ENCODE assay signal across 8 cellular contexts in the genomic region with DNA sequence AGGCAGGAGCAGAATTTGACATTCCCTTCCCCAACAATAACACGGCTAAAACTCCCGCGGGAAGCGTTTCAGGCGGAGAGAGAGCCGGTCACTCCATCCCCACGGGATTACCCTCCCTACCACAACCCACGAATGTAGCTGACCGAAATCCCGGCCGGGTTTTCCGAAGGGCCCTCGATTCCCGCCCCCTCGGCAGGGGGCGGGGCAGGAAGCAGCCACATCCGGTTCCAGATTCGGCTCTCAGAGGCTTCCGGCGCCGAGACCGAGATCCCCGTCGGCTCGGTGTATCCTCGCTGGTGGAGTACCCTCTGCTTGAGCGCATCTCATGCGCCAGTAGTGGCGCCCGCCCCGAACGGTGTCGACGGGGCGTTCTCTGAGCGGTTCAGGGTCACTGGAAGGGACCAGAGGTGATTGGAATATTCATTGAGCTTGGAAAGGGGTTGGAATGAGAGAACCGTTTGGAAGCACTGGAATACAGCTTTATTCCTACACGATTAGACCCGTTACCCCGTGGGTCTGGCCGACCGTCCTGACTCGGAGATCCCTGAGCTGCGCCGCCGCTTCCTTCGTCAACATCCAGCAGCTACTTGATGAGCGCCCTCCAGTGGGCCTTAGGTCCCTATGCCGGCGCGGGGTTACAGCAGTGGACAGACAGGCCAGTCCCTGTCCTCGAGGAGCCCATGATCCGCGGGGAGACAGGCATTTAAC. TPM values are rescaled to one million over a fixed set of nuclear protein-coding genes. Genes with fewer than 3 reads are reported as not detected.
DNase-seq lines count a peak whose midpoint lies in the region; ATAC-seq and FAIRE-seq lines count a peak whose summit lies in the region.

No MANE protein-coding gene starts in this region.

- POLR2A ChIA-PET in naive thymus-derived CD4-positive, alpha-beta T cell (lab: Charles Lee), result interaction anchor here (0.6 to 4.6 kb wide), 16 partner anchors 8 to 1647 kb away, joined by 3 to 70 read pairs (median 8); partner anchors contain the start of genes B3GALT4, HSD17B8, PFDN6 and RING1

- CTCF ChIA-PET in naive thymus-derived CD4-positive, alpha-beta T cell (lab: Charles Lee), result interaction anchor here (0.7 to 2.7 kb wide), 11 partner anchors 10 to 401 kb away, joined by 3 to 20 read pairs (median 5); partner anchors contain the start of genes PFDN6, RPS18, VPS52 and WDR46

- peaks cover 25% of the 10 kb centered on the region for H3K36me3 Mint-ChIP-seq in activated T-helper 1 cell treated with anti-CD3 and anti-CD28 coated beads, Interleukin-12 subunit alpha, Interleukin-12 subunit beta, Interleukin-2, Interleukin-4 antibody, amounts not matched to agents 30 ng/mL and 10 ng/mL and 1 ng/mL, durations not matched to agents 14 hours and 24 hours and 36 hours (ENCODE audit: low read depth)
- H3K36me3 Mint-ChIP-seq in naive thymus-derived CD4-positive, alpha-beta T cell, result peaks cover 4 to 24% (median 7%) of the 10 kb centered on the region in 5 donors
- peaks cover 46% of the 10 kb centered on the region for H3K36me3 Mint-ChIP-seq in stimulated activated memory B cell treated with anti-CD40 and anti-IgM and Interleukin-4, amounts not matched to agents 10 μg/mL and 1 μg/mL and 100 μg/mL, for 72 hours

- no peaks in the 10 kb centered on the region for H3K9me3 Mint-ChIP-seq in activated T-helper 1 cell treated with anti-CD3 and anti-CD28 coated beads, Interleukin-12 subunit alpha, Interleukin-12 subunit beta, Interleukin-2, Interleukin-4 antibody, amounts not matched to agents 30 ng/mL and 10 ng/mL and 1 ng/mL, durations not matched to agents 14 hours and 24 hours and 36 hours
- H3K9me3 Mint-ChIP-seq in naive thymus-derived CD4-positive, alpha-beta T cell, result peaks cover 0 to 7% (median 0%) of the 10 kb centered on the region in 11 donors
- no peaks in the 10 kb centered on the region for H3K9me3 Mint-ChIP-seq in stimulated activated memory B cell treated with anti-CD40 and anti-IgM and Interleukin-4, amounts not matched to agents 10 μg/mL and 1 μg/mL and 100 μg/mL, for 72 hours

- DNase-seq in EL, result peak; percentile 95
- DNase-seq in GOT3 (lab: John Stamatoyannopoulos, UW), result peak; percentile 82
- DNase-seq in LHCN-M2 (ENCODE audit: low read depth), result peak; percentile 92
- DNase-seq in RCC 7860 (ENCODE audit: low spot score), result peak; percentile 84
- peak; percentile 92 for DNase-seq in activated T-helper 1 cell treated with anti-CD3 and anti-CD28 coated beads, Interleukin-12 subunit alpha, Interleukin-12 subunit beta, Interleukin-2, Interleukin-4 antibody, amounts not matched to agents 30 ng/mL and 10 ng/mL and 1 ng/mL, durations not matched to agents 14 hours and 24 hours and 36 hours (ENCODE audit: low spot score)
- peak; percentile 91 for DNase-seq in fibroblast of gingiva (ENCODE audit: low read depth)
- DNase-seq in naive thymus-derived CD4-positive, alpha-beta T cell, result peak; percentile 89 to 96 (median 93)

- H3K4me3 ChIP-seq in naive thymus-derived CD4-positive, alpha-beta T cell (ENCODE audit: low read length), result peak overlapping the region; percentile 78

- intact Hi-C loops in activated T-helper 1 cell treated with anti-CD3 and anti-CD28 coated beads, Interleukin-12 subunit alpha, Interleukin-12 subunit beta, Interleukin-2, Interleukin-4 antibody, amounts not matched to agents 30 ng/mL and 10 ng/mL and 1 ng/mL, durations not matched to agents 14 hours and 24 hours and 36 hours (cut with micrococcal nuclease), result loop anchor here (1.0 kb wide), 8 partner anchors 10 to 99 kb away; partner anchors contain the start of genes B3GALT4, KIFC1, PFDN6 and RXRB
- intact Hi-C loops in naive thymus-derived CD4-positive, alpha-beta T cell (cut with micrococcal nuclease), result loop anchor here (1.0 to 5.0 kb wide), 13 partner anchors 10 to 327 kb away; partner anchors contain the start of genes B3GALT4 (in 2 of the 2), KIFC1 (in 2 of the 2), PFDN6 (in 2 of the 2) and VPS52 (in 2 of the 2)

- peak; percentile 88 for ATAC-seq in naive thymus-derived CD4-positive, alpha-beta T cell
- peak; percentile 87 for ATAC-seq in stimulated activated memory B cell treated with anti-CD40 and anti-IgM and Interleukin-4, amounts not matched to agents 10 μg/mL and 1 μg/mL and 100 μg/mL, for 72 hours

- no peaks in the 10 kb centered on the region for H3K9me3 ChIP-seq in naive thymus-derived CD4-positive, alpha-beta T cell (ENCODE audit: control insufficient read depth in 2 of 3, low read length in 3 of 3)

- peak overlapping the region; percentile 95 for H3K4me3 Mint-ChIP-seq in activated T-helper 1 cell treated with anti-CD3 and anti-CD28 coated beads, Interleukin-12 subunit alpha, Interleukin-12 subunit beta, Interleukin-2, Interleukin-4 antibody, amounts not matched to agents 30 ng/mL and 10 ng/mL and 1 ng/mL, durations not matched to agents 14 hours and 24 hours and 36 hours
- peak overlapping the region; percentile 95 to 100 (median 99) for H3K4me3 Mint-ChIP-seq in naive thymus-derived CD4-positive, alpha-beta T cell
- peak overlapping the region; percentile 99 for H3K4me3 Mint-ChIP-seq in stimulated activated memory B cell treated with anti-CD40 and anti-IgM and Interleukin-4, amounts not matched to agents 10 μg/mL and 1 μg/mL and 100 μg/mL, for 72 hours

- peaks cover 38% of the 10 kb centered on the region for H3K4me1 Mint-ChIP-seq in activated T-helper 1 cell treated with anti-CD3 and anti-CD28 coated beads, Interleukin-12 subunit alpha, Interleukin-12 subunit beta, Interleukin-2, Interleukin-4 antibody, amounts not matched to agents 30 ng/mL and 10 ng/mL and 1 ng/mL, durations not matched to agents 14 hours and 24 hours and 36 hours (ENCODE audit: low read depth)
- peaks cover 25 to 48% (median 38%) of the 10 kb centered on the region in 7 donors for H3K4me1 Mint-ChIP-seq in naive thymus-derived CD4-positive, alpha-beta T cell
- peaks cover 62% of the 10 kb centered on the region for H3K4me1 Mint-ChIP-seq in stimulated activated memory B cell treated with anti-CD40 and anti-IgM and Interleukin-4, amounts not matched to agents 10 μg/mL and 1 μg/mL and 100 μg/mL, for 72 hours

- peaks cover 6 to 53% (median 10%) of the 10 kb centered on the region in 3 experiments for H3K36me3 ChIP-seq in naive thymus-derived CD4-positive, alpha-beta T cell (ENCODE audit: control insufficient read depth in 2 of 3, insufficient read depth in 3 of 3, low read length in 3 of 3)

- peaks cover 5 to 10% of the 10 kb centered on the region in 2 donors for H3K4me1 ChIP-seq in naive thymus-derived CD4-positive, alpha-beta T cell (ENCODE audit: control insufficient read depth in 2 of 2, insufficient read depth in 2 of 2, low read length in 2 of 2)

- FAIRE-seq in RCC 7860 (lab: Jason Lieb, UNC), result no peak

- H3K27me3 ChIP-seq in naive thymus-derived CD4-positive, alpha-beta T cell (ENCODE audit: control insufficient read depth in 2 of 2, insufficient read depth in 2 of 2, low read length in 2 of 2), result no peaks in the 10 kb centered on the region

- peak overlapping the region; percentile 99 for H3K27ac Mint-ChIP-seq in activated T-helper 1 cell treated with anti-CD3 and anti-CD28 coated beads, Interleukin-12 subunit alpha, Interleukin-12 subunit beta, Interleukin-2, Interleukin-4 antibody, amounts not matched to agents 30 ng/mL and 10 ng/mL and 1 ng/mL, durations not matched to agents 14 hours and 24 hours and 36 hours
- peak overlapping the region; percentile 95 to 100 (median 99) for H3K27ac Mint-ChIP-seq in naive thymus-derived CD4-positive, alpha-beta T cell
- H3K27ac Mint-ChIP-seq in stimulated activated memory B cell treated with anti-CD40 and anti-IgM and Interleukin-4, amounts not matched to agents 10 μg/mL and 1 μg/mL and 100 μg/mL, for 72 hours, result peak overlapping the region; percentile 94

- peak overlapping the region; percentile 92 for H3K27ac ChIP-seq in naive thymus-derived CD4-positive, alpha-beta T cell (ENCODE audit: low read depth, low read length)

- H3K27me3 Mint-ChIP-seq in activated T-helper 1 cell treated with anti-CD3 and anti-CD28 coated beads, Interleukin-12 subunit alpha, Interleukin-12 subunit beta, Interleukin-2, Interleukin-4 antibody, amounts not matched to agents 30 ng/mL and 10 ng/mL and 1 ng/mL, durations not matched to agents 14 hours and 24 hours and 36 hours (ENCODE audit: insufficient read depth), result no peaks in the 10 kb centered on the region
- H3K27me3 Mint-ChIP-seq in naive thymus-derived CD4-positive, alpha-beta T cell, result peaks cover 0 to 3% (median 0%) of the 10 kb centered on the region in 5 donors
- H3K27me3 Mint-ChIP-seq in stimulated activated memory B cell treated with anti-CD40 and anti-IgM and Interleukin-4, amounts not matched to agents 10 μg/mL and 1 μg/mL and 100 μg/mL, for 72 hours, result no peaks in the 10 kb centered on the region

RNA-seq across cellular contexts. Expression of gene RGL2, which starts 0.6 kb away (rescaled TPM):
- total RNA-seq in LHCN-M2 (2014; rRNA removed), result 20.6 and 24.4 TPM in 2 replicates
- 20.3 TPM for polyA plus RNA-seq in LHCN-M2 (2012)
- 27.6 and 28.0 TPM in 2 replicates for total RNA-seq in activated T-helper 1 cell treated with anti-CD3 and anti-CD28 coated beads, Interleukin-12 subunit alpha, Interleukin-12 subunit beta, Interleukin-2, Interleukin-4 antibody, amounts not matched to agents 30 ng/mL and 10 ng/mL and 1 ng/mL, durations not matched to agents 14 hours and 24 hours and 36 hours
- total RNA-seq in naive thymus-derived CD4-positive, alpha-beta T cell, result 10 to 100 TPM; 45.7 to 76.8 (median 67.4) TPM
- 10 to 100 TPM in 1 of 2 donors, 1 to 10 TPM in 1; 4.1 to 11.5 TPM for polyA plus RNA-seq in naive thymus-derived CD4-positive, alpha-beta T cell

RNA-seq across cellular contexts. Expression of gene PFDN6, which starts 10.0 kb away (rescaled TPM):
- 67.6 and 82.1 TPM in 2 replicates for total RNA-seq in LHCN-M2 (2014; rRNA removed)
- polyA plus RNA-seq in LHCN-M2 (2012), result 119 TPM
- total RNA-seq in activated T-helper 1 cell treated with anti-CD3 and anti-CD28 coated beads, Interleukin-12 subunit alpha, Interleukin-12 subunit beta, Interleukin-2, Interleukin-4 antibody, amounts not matched to agents 30 ng/mL and 10 ng/mL and 1 ng/mL, durations not matched to agents 14 hours and 24 hours and 36 hours, result 122 and 126 TPM in 2 replicates
- 10 to 100 TPM; 14.6 to 73.2 (median 35.5) TPM for total RNA-seq in naive thymus-derived CD4-positive, alpha-beta T cell
- 10 to 100 TPM; 26.5 to 36.3 TPM for polyA plus RNA-seq in naive thymus-derived CD4-positive, alpha-beta T cell

RNA-seq across cellular contexts. Expression of gene WDR46, which starts 10.4 kb away (rescaled TPM):
- 83.7 and 98.3 TPM in 2 replicates for total RNA-seq in LHCN-M2 (2014; rRNA removed)
- 58.3 TPM for polyA plus RNA-seq in LHCN-M2 (2012)
- total RNA-seq in activated T-helper 1 cell treated with anti-CD3 and anti-CD28 coated beads, Interleukin-12 subunit alpha, Interleukin-12 subunit beta, Interleukin-2, Interleukin-4 antibody, amounts not matched to agents 30 ng/mL and 10 ng/mL and 1 ng/mL, durations not matched to agents 14 hours and 24 hours and 36 hours, result 113 and 123 TPM in 2 replicates
- total RNA-seq in naive thymus-derived CD4-positive, alpha-beta T cell, result 10 to 100 TPM; 25.3 to 62.7 (median 52.7) TPM
- 10 to 100 TPM; 55.2 to 82.9 TPM for polyA plus RNA-seq in naive thymus-derived CD4-positive, alpha-beta T cell

RNA-seq across cellular contexts. Expression of gene TAPBP, which starts 14.5 kb away (rescaled TPM):
- total RNA-seq in LHCN-M2 (2014; rRNA removed), result 44.9 and 57.9 TPM in 2 replicates
- 44.5 TPM for polyA plus RNA-seq in LHCN-M2 (2012)
- total RNA-seq in activated T-helper 1 cell treated with anti-CD3 and anti-CD28 coated beads, Interleukin-12 subunit alpha, Interleukin-12 subunit beta, Interleukin-2, Interleukin-4 antibody, amounts not matched to agents 30 ng/mL and 10 ng/mL and 1 ng/mL, durations not matched to agents 14 hours and 24 hours and 36 hours, result 264 and 265 TPM in 2 replicates
- total RNA-seq in naive thymus-derived CD4-positive, alpha-beta T cell, result 100 to 1,000 TPM; 196 to 386 (median 240) TPM
- polyA plus RNA-seq in naive thymus-derived CD4-positive, alpha-beta T cell, result 100 to 1,000 TPM; 296 to 334 TPM

RNA-seq across cellular contexts. Expression of gene ZBTB22, which starts 18.2 kb away (rescaled TPM):
- total RNA-seq in LHCN-M2 (2014; rRNA removed), result 10.1 and 15.0 TPM in 2 replicates
- polyA plus RNA-seq in LHCN-M2 (2012), result 14.4 TPM
- total RNA-seq in activated T-helper 1 cell treated with anti-CD3 and anti-CD28 coated beads, Interleukin-12 subunit alpha, Interleukin-12 subunit beta, Interleukin-2, Interleukin-4 antibody, amounts not matched to agents 30 ng/mL and 10 ng/mL and 1 ng/mL, durations not matched to agents 14 hours and 24 hours and 36 hours, result 12.5 and 14.7 TPM in 2 replicates
- 10 to 100 TPM; 15.5 to 30.1 (median 20.5) TPM for total RNA-seq in naive thymus-derived CD4-positive, alpha-beta T cell
- polyA plus RNA-seq in naive thymus-derived CD4-positive, alpha-beta T cell, result 10 to 100 TPM; 15.6 TPM

Comparison
In these comparisons a context has a peak if more than half of its experiments do, and no peak if none do; other contexts are left out.
1. Peak in every context shown above with its lines: DNase-seq, ATAC-seq, H3K4me3 ChIP-seq and H3K27ac ChIP-seq.